ENCODE assay signal across 17 cellular contexts in genomic region chr1:234578735-234579134, GRCh38. TPM values are rescaled to one million over a fixed set of nuclear protein-coding genes. Genes with fewer than 3 reads are reported as not detected.
DNase-seq lines count a peak whose midpoint lies in the region; ATAC-seq and TF ChIP-seq lines count a peak whose summit lies in the region.
"Had no signal": no experiment of that assay in that cellular context is flagged by ENCODE, and none has a peak within 500 bp of the region (broad histone marks: within the 10 kb centered on the region; RNA-seq: fewer than 3 reads in every experiment).

No MANE protein-coding gene starts in this region.

- no peak overlapping the region for H2BK20ac ChIP-seq in H9 (ENCODE audit: low read depth, low read length, poor library complexity, severe bottlenecking)

- no peak overlapping the region for H3K27ac ChIP-seq in H9 (ENCODE audit: insufficient read length, low read depth, low read length)
- no peak overlapping the region for H3K27ac ChIP-seq in vagina
- H3K27ac ChIP-seq in substantia nigra (ENCODE audit: low read depth, low read length, poor library complexity, severe bottlenecking), result no peak overlapping the region
- H3K27ac ChIP-seq: GM23248 had no signal

- H3K79me1 ChIP-seq in H9 (ENCODE audit: insufficient read depth, low read depth, low read length, poor library complexity, severe bottlenecking), result no peaks in the 10 kb centered on the region

- H3K4me1 ChIP-seq in H9 (ENCODE audit: insufficient read depth, low read length), result no peaks in the 10 kb centered on the region
- peaks cover 7% of the 10 kb centered on the region for H3K4me1 ChIP-seq in vagina

- TF ChIP-seq CTCF in H9 (conservative IDR thresholded peaks at IDR 0.05), result peak; percentile 27; the same call in 1 of the 3 replicates
- no peak for TF ChIP-seq CTCF in WTC11 (IDR thresholded peaks at IDR 0.05)
- TF ChIP-seq CTCF in nephron progenitor cell (IDR thresholded peaks at IDR 0.05), result no peak
- TF ChIP-seq CTCF in vagina (IDR thresholded peaks at IDR 0.05), result no peak

- DNase-seq in H9 (peak; percentile 38), WTC11 (ENCODE audit: low spot score) (no peak), nephron progenitor cell (no peak), vagina (ENCODE audit: extremely low spot score in 2 of 2) (peak; percentile 42 to 67), DMS79 (lab: John Stamatoyannopoulos, UW) (no peak), substantia nigra (lab: John Stamatoyannopoulos, UW) (no peak)
- DNase-seq in activated CD4-positive, alpha-beta T cell treated with anti-CD3 and anti-CD28 coated beads, Interleukin-2, amount 10 ng/mL, durations not matched to agents 24 days and 14 days, result no peak
- DNase-seq: ACHN; BE2C; C1 segment of cervical spinal cord; CD4-positive, CD25-positive, alpha-beta regulatory T cell; CD8-positive, alpha-beta memory T cell; COR-L47; DMS 273 treated with DMSO at 0.1 percent for 48 hours; DMS53; GM23248; H7 had no signal

- H3K9me3 Mint-ChIP-seq in H9 (no peaks in the 10 kb centered on the region; a peak in 1 of 5 replicates), WTC11 (no peaks in the 10 kb centered on the region; the same call in 1 of the 2 replicates), nephron progenitor cell (no peaks in the 10 kb centered on the region)
- H3K9me3 Mint-ChIP-seq in activated CD4-positive, alpha-beta T cell treated with anti-CD3 and anti-CD28 coated beads, Interleukin-2, amount 10 ng/mL, durations not matched to agents 24 days and 14 days, result peaks cover 3% of the 10 kb centered on the region
- H3K9me3 Mint-ChIP-seq: CD4-positive, CD25-positive, alpha-beta regulatory T cell; CD8-positive, alpha-beta memory T cell had no signal

- H3K14ac ChIP-seq in H9 (ENCODE audit: insufficient read depth, low read length), result no peak overlapping the region

- no CpG with 5 or more reads among the region's 8 CpGs for WGBS in H9 (ENCODE audit: extremely low coverage, insufficient read length, low lambda C conversion rate)

- H3K23me2 ChIP-seq in H9 (ENCODE audit: insufficient read length, low read depth, low read length, poor library complexity, severe bottlenecking), result no peaks in the 10 kb centered on the region

- no peak overlapping the region for H3K23ac ChIP-seq in H9 (ENCODE audit: insufficient read length, low read depth, low read length)

- no peak overlapping the region for H4K8ac ChIP-seq in H9 (replicated peaks; ENCODE audit: insufficient read length, low read depth, low read length)

- no peak overlapping the region for H2BK5ac ChIP-seq in H9 (ENCODE audit: insufficient read length, low read length)

- H3K27ac Mint-ChIP-seq in H9 (no peak overlapping the region), WTC11 (no peak overlapping the region), nephron progenitor cell (peak overlapping the region; percentile 11)
- no peak overlapping the region for H3K27ac Mint-ChIP-seq in activated CD4-positive, alpha-beta T cell treated with anti-CD3 and anti-CD28 coated beads, Interleukin-2, amount 10 ng/mL, durations not matched to agents 24 days and 14 days
- H3K27ac Mint-ChIP-seq: CD4-positive, CD25-positive, alpha-beta regulatory T cell; CD8-positive, alpha-beta memory T cell had no signal

- ATAC-seq in WTC11, result peak; percentile 70

- H3K27me3 ChIP-seq in H9 (ENCODE audit: insufficient read depth, low read length) (no peaks in the 10 kb centered on the region), vagina (no peaks in the 10 kb centered on the region)
- H3K27me3 ChIP-seq: BE2C had no signal

- H3K18ac ChIP-seq in H9 (ENCODE audit: insufficient read length, low read depth, low read length), result no peak overlapping the region

- H2BK12ac ChIP-seq in H9 (ENCODE audit: insufficient read length, low read depth, low read length), result no peak overlapping the region

- H3K4me3 ChIP-seq in vagina, result no peak overlapping the region
- H3K4me3 ChIP-seq: GM23248 had no signal

- no peaks in the 10 kb centered on the region for H3K4me1 Mint-ChIP-seq in H9
- H3K4me1 Mint-ChIP-seq in WTC11, result no peaks in the 10 kb centered on the region
- peaks cover 33% of the 10 kb centered on the region for H3K4me1 Mint-ChIP-seq in nephron progenitor cell
- H3K4me1 Mint-ChIP-seq in activated CD4-positive, alpha-beta T cell treated with anti-CD3 and anti-CD28 coated beads, Interleukin-2, amount 10 ng/mL, durations not matched to agents 24 days and 14 days, result peaks cover 15% of the 10 kb centered on the region
- H3K4me1 Mint-ChIP-seq: CD4-positive, CD25-positive, alpha-beta regulatory T cell; CD8-positive, alpha-beta memory T cell had no signal

- H4K20me1 ChIP-seq in H9 (ENCODE audit: control insufficient read depth, insufficient read depth, insufficient read length), result no peaks in the 10 kb centered on the region

- H3K79me2 ChIP-seq in H9 (ENCODE audit: insufficient read depth, low read length), result no peaks in the 10 kb centered on the region

- no peak overlapping the region for H2AFZ ChIP-seq in H9 (ENCODE audit: low read length)
- H2AFZ ChIP-seq: GM23248 had no signal

- H2BK120ac ChIP-seq in H9 (ENCODE audit: low read depth, low read length, poor library complexity, severe bottlenecking), result no peak overlapping the region

- H3K27me3 Mint-ChIP-seq in H9 (ENCODE audit: low read depth) (peaks cover 1% of the 10 kb centered on the region), WTC11 (ENCODE audit: low read depth) (no peaks in the 10 kb centered on the region; the same call in 1 of the 2 replicates), nephron progenitor cell (ENCODE audit: low read depth, poor library complexity) (peaks cover 5% of the 10 kb centered on the region)
- peaks cover 3% of the 10 kb centered on the region for H3K27me3 Mint-ChIP-seq in activated CD4-positive, alpha-beta T cell treated with anti-CD3 and anti-CD28 coated beads, Interleukin-2, amount 10 ng/mL, durations not matched to agents 24 days and 14 days

- H2AK5ac ChIP-seq in H9 (ENCODE audit: insufficient read length, low read length), result no peak overlapping the region

- H3K4me3 Mint-ChIP-seq in H9 (no peak overlapping the region), WTC11 (no peak overlapping the region), nephron progenitor cell (no peak overlapping the region)
- no peak overlapping the region for H3K4me3 Mint-ChIP-seq in activated CD4-positive, alpha-beta T cell treated with anti-CD3 and anti-CD28 coated beads, Interleukin-2, amount 10 ng/mL, durations not matched to agents 24 days and 14 days
- H3K4me3 Mint-ChIP-seq: CD4-positive, CD25-positive, alpha-beta regulatory T cell; CD8-positive, alpha-beta memory T cell had no signal

- H3K56ac ChIP-seq in H9 (ENCODE audit: insufficient read length, low read depth, low read length), result no peak overlapping the region

- H3T11ph ChIP-seq in H9 (ENCODE audit: low read length), result no peak overlapping the region

- TF ChIP-seq POLR2A in vagina (IDR thresholded peaks at IDR 0.05), result no peak

- no peak overlapping the region for H4K5ac ChIP-seq in H9 (ENCODE audit: insufficient read length, low read depth, low read length)

- CTCF ChIA-PET in WTC11 (lab: Charles Lee), result interaction anchor here (0.8 to 1.5 kb wide), 2 partner anchors 19 to 79 kb away, joined by 6 to 7 read pairs; no protein-coding TSS in a partner anchor

- intact Hi-C loops in vagina (cut with DNase I), result no loop called here
- intact Hi-C loops in activated CD4-positive, alpha-beta T cell treated with anti-CD3 and anti-CD28 coated beads, Interleukin-2, amount 10 ng/mL, durations not matched to agents 24 days and 14 days (cut with micrococcal nuclease), result no loop called here

- H3K9me3 ChIP-seq in H9 (ENCODE audit: control insufficient read depth, low read depth, low read length), result no peaks in the 10 kb centered on the region
- no peaks in the 10 kb centered on the region for H3K9me3 ChIP-seq in vagina
- H3K9me3 ChIP-seq: BE2C had no signal

- H3K4me2 ChIP-seq in H9 (ENCODE audit: insufficient read depth, insufficient read length, low read length), result no peak overlapping the region

- H4K91ac ChIP-seq in H9 (ENCODE audit: insufficient read length, low read depth, low read length), result no peak overlapping the region

- no peaks in the 10 kb centered on the region for H3K36me3 ChIP-seq in vagina
- H3K36me3 ChIP-seq: BE2C had no signal

- H2BK15ac ChIP-seq in H9 (ENCODE audit: low read depth, low read length), result no peak overlapping the region

- no peaks in the 10 kb centered on the region for H3K36me3 Mint-ChIP-seq in H9 (ENCODE audit: insufficient read depth in 1 of 3, low read depth in 3 of 3)
- H3K36me3 Mint-ChIP-seq in WTC11, result no peaks in the 10 kb centered on the region
- H3K36me3 Mint-ChIP-seq in nephron progenitor cell (ENCODE audit: low read depth), result no peaks in the 10 kb centered on the region
- H3K36me3 Mint-ChIP-seq in activated CD4-positive, alpha-beta T cell treated with anti-CD3 and anti-CD28 coated beads, Interleukin-2, amount 10 ng/mL, durations not matched to agents 24 days and 14 days (ENCODE audit: low read depth), result no peaks in the 10 kb centered on the region
- H3K36me3 Mint-ChIP-seq: CD4-positive, CD25-positive, alpha-beta regulatory T cell; CD8-positive, alpha-beta memory T cell had no signal

- POLR2A ChIA-PET in WTC11 (lab: Charles Lee), result no interaction called here

- H3K4ac ChIP-seq in H9 (ENCODE audit: low read depth, low read length), result no peak overlapping the region

- H3K9ac ChIP-seq in H9 (ENCODE audit: extremely low read depth, insufficient read length, low read length), result no peak overlapping the region
- H3K9ac ChIP-seq: GM23248 had no signal

TF ChIP-seq in WTC11, 78 proteins besides CTCF, POLR2A, EP300 and RAD21 (continues in another document):
- TF ChIP-seq IRF2 (CRISPR knock-in tag; IDR thresholded peaks at IDR 0.05; ENCODE audit: borderline replicate concordance, low read depth) (no peak), ZNF317 (CRISPR knock-in tag; IDR thresholded peaks at IDR 0.05; ENCODE audit: borderline replicate concordance, low read depth) (no peak), FOXP4 (CRISPR knock-in tag; IDR thresholded peaks at IDR 0.05) (no peak), GTF2I (CRISPR knock-in tag; conservative IDR thresholded peaks at IDR 0.05) (no peak)

RNA-seq across cellular contexts. Expression of gene IRF2BP2, which starts 31.2 kb away (rescaled TPM):
- 80.2 and 80.3 TPM in 2 replicates for total RNA-seq in H9 (2021)
- 61.9 to 70.9 TPM (median 62.4 TPM) in 3 replicates for total RNA-seq in WTC11 (2021)
- total RNA-seq in vagina, result 72.9 TPM
- 206 and 217 TPM in 2 replicates for total RNA-seq in activated CD4-positive, alpha-beta T cell treated with anti-CD3 and anti-CD28 coated beads, Interleukin-2, amount 10 ng/mL, durations not matched to agents 24 days and 14 days

Comparison
In these comparisons a context has a peak if more than half of its experiments do, and no peak if none do; other contexts are left out.
1. DNase-seq: peak in H9 (single experiment) and vagina (2 of 2); none in WTC11 (single experiment), nephron progenitor cell (single experiment), DMS79 (single experiment), substantia nigra (0 of 49) and activated CD4-positive, alpha-beta T cell treated with anti-CD3 and anti-CD28 coated beads, Interleukin-2, amount 10 ng/mL, durations not matched to agents 24 days and 14 days (single experiment).